1 cellular context compared by ENCODE assay signal in genomic region chrX:118524344-118524743, GRCh38.
TF ChIP-seq lines count a peak whose summit lies in the region.

No MANE protein-coding gene starts in this region.

TF ChIP-seq in IMR-90, 13 proteins besides CTCF, POLR2A, EP300 and RAD21:
- TF ChIP-seq CEBPB (IDR thresholded peaks at IDR 0.05; ENCODE audit: low read depth, low read length) = no peak
- no peak for TF ChIP-seq CHD1 (IDR thresholded peaks at IDR 0.05; ENCODE audit: low read depth, low read length)
- no peak for TF ChIP-seq ELK1 (IDR thresholded peaks at IDR 0.05; ENCODE audit: borderline replicate concordance, low read depth, low read length)
- TF ChIP-seq USF2 (IDR thresholded peaks at IDR 0.05; ENCODE audit: low read depth, low read length) = no peak
- no peak for TF ChIP-seq MXI1 (IDR thresholded peaks at IDR 0.05; ENCODE audit: borderline replicate concordance, low read depth, low read length)
- TF ChIP-seq BHLHE40 (IDR thresholded peaks at IDR 0.05; ENCODE audit: low read depth, low read length) = no peak
- no peak for TF ChIP-seq RFX5 (IDR thresholded peaks at IDR 0.05; ENCODE audit: low read depth, low read length)
- no peak for TF ChIP-seq MAFK (IDR thresholded peaks at IDR 0.05; ENCODE audit: low read depth, low read length)
- no peak for TF ChIP-seq MAZ (IDR thresholded peaks at IDR 0.05; ENCODE audit: borderline replicate concordance, low read depth, low read length)
- TF ChIP-seq FOS (IDR thresholded peaks at IDR 0.05; ENCODE audit: low read depth, low read length) = no peak
- no peak for TF ChIP-seq RCOR1 (IDR thresholded peaks at IDR 0.05; ENCODE audit: insufficient replicate concordance, low read length)
TF ChIP-seq in IMR-90: peak in this region for 0.
